Comparison of ENCODE assay signal across 23 cellular contexts in genomic region chr6:165760803-165761185, GRCh38.
DNase-seq lines count a peak whose midpoint lies in the region; ATAC-seq, FAIRE-seq and TF ChIP-seq lines count a peak whose summit lies in the region.
"Had no signal": no experiment of that assay in that cellular context is flagged by ENCODE, and none has a peak within 500 bp of the region (broad histone marks: within the 10 kb centered on the region; RNA-seq: fewer than 3 reads in every experiment).

No MANE protein-coding gene starts in this region.

- H3K4me2 ChIP-seq in HepG2 (ENCODE audit: low read depth, low read length): no peak overlapping the region
- H3K4me2 ChIP-seq in GM23338: no peak overlapping the region
- H3K4me2 ChIP-seq: A549; BLaER1 treated with 17β-estradiol and CSF1 and Interleukin-3, amounts not matched to agents 10 nM and 100 nM had no signal

- H3K36me3 Mint-ChIP-seq in GM23338 (ENCODE audit: low read depth): no peaks in the 10 kb centered on the region
- H3K36me3 Mint-ChIP-seq: CD8-positive, alpha-beta T cell had no signal

- no peaks in the 10 kb centered on the region for H3K27me3 Mint-ChIP-seq in GM23338 (ENCODE audit: insufficient read depth, low read depth, poor library complexity)
- H3K27me3 Mint-ChIP-seq: CD4-positive, alpha-beta T cell had no signal

- no peaks in the 10 kb centered on the region for H3K36me3 ChIP-seq in right lobe of liver
- H3K36me3 ChIP-seq in HepG2 (replicated peaks in 1 of 2; ENCODE audit: control insufficient read depth in 1 of 2, insufficient read depth in 2 of 2, low read length in 2 of 2): no peaks in the 10 kb centered on the region
- H3K36me3 ChIP-seq in GM23338 (ENCODE audit: insufficient read depth): no peaks in the 10 kb centered on the region
- H3K36me3 ChIP-seq: BLaER1 treated with 17β-estradiol and CSF1 and Interleukin-3, amounts not matched to agents 10 nM and 100 nM had no signal

- TF ChIP-seq POLR2A in right lobe of liver (IDR thresholded peaks at IDR 0.05) (no peak), HepG2 (IDR thresholded peaks at IDR 0.05; ENCODE audit: insufficient read depth in 1 of 2, low read depth in 2 of 2, low read length in 2 of 2) (no peak)

- H4K20me1 ChIP-seq in HepG2 (ENCODE audit: insufficient read depth, low read length) (no peaks in the 10 kb centered on the region), GM23338 (replicated peaks; ENCODE audit: insufficient read depth) (no peaks in the 10 kb centered on the region)
- H4K20me1 ChIP-seq: BLaER1 treated with 17β-estradiol and CSF1 and Interleukin-3, amounts not matched to agents 10 nM and 100 nM had no signal

- CTCF ChIA-PET in HepG2 (lab: Yijun Ruan, JAX; ENCODE audit: low intra/inter-chr PET ratio, low total read pairs): no interaction called here

- no peak overlapping the region for H3K27ac Mint-ChIP-seq in GM23338
- H3K27ac Mint-ChIP-seq: B cell; CD4-positive, alpha-beta T cell; CD8-positive, alpha-beta T cell had no signal

- H3K79me2 ChIP-seq in HepG2 (ENCODE audit: insufficient read depth, low read length): no peaks in the 10 kb centered on the region
- no peaks in the 10 kb centered on the region for H3K79me2 ChIP-seq in GM23338 (replicated peaks; ENCODE audit: insufficient read depth)

- H3K9me3 Mint-ChIP-seq in GM23338: peaks cover 4% of the 10 kb centered on the region; the same call in 2 of the 3 replicates

- TF ChIP-seq RAD21 in HepG2 (CRISPR knock-in tag; IDR thresholded peaks at IDR 0.05): no peak

- intact Hi-C loops in right lobe of liver (cut with DNase I): no loop called here
- intact Hi-C loops in HepG2 (cut with micrococcal nuclease; ENCODE audit: unreplicated experiment): no loop called here
- intact Hi-C loops in posterior vena cava (cut with DNase I): no loop called here

- TF ChIP-seq EP300 in HepG2 (IDR thresholded peaks at IDR 0.05; ENCODE audit: low read depth in 2 of 2, low read length in 2 of 2) (no peak), HepG2 (CRISPR knock-in tag; IDR thresholded peaks at IDR 0.05; ENCODE audit: borderline replicate concordance) (no peak)

- H3K9me3 ChIP-seq in right lobe of liver (no peaks in the 10 kb centered on the region), HepG2 (ENCODE audit: low read length) (peaks cover 20% of the 10 kb centered on the region)
- H3K9me3 ChIP-seq: A549, Caco-2 had no signal

- WGBS in right lobe of liver (ENCODE audit: insufficient coverage, low coverage, low lambda C conversion rate, missing lambda C conversion rate): 73% methylated on average over 5 of the region's 8 CpGs
- 12% methylated on average over 8 of the region's 8 CpGs for WGBS in HepG2 (ENCODE audit: low lambda C conversion rate)

- in situ Hi-C loops in HepG2 (cut with HindIII; ENCODE audit: extremely low pct_ligation_motif_present, low pct_unique_long_range_greater_than_20kb): no loop called here

- peak; percentile 8 for DNase-seq in NCI-H2029 treated with DMSO at 0.1 percent for 48 hours (lab: John Stamatoyannopoulos, UW)
- no peak for DNase-seq in NCI-H2029 (lab: John Stamatoyannopoulos, UW)
- DNase-seq in right lobe of liver: no peak
- no peak for DNase-seq in HepG2 (ENCODE audit: low spot score)
- no peak for DNase-seq in GM23338 (ENCODE audit: low spot score)
- no peak for DNase-seq in left lobe of liver (ENCODE audit: low spot score)
- no peak for DNase-seq in NCI-H2171 (lab: John Stamatoyannopoulos, UW)
- DNase-seq in posterior vena cava (ENCODE audit: low spot score): no peak
- DNase-seq: AML-193; Caco-2; Calu3; CD4-positive, alpha-beta T cell; CD8-positive, alpha-beta T cell; DMS79 treated with DMSO at 0.1 percent for 48 hours; GF-D8 had no signal

- no peaks in the 10 kb centered on the region for H3K4me1 Mint-ChIP-seq in GM23338
- H3K4me1 Mint-ChIP-seq: B cell had no signal

- POLR2A ChIA-PET in HepG2 (lab: Yijun Ruan, JAX): no interaction called here

- no peaks in the 10 kb centered on the region for H3F3A ChIP-seq in GM23338 (replicated peaks; ENCODE audit: low read depth)

- H3K4me3 ChIP-seq in right lobe of liver (peak overlapping the region in 1 of 3 donors; percentile 33), HepG2 (replicated peaks in 1 of 3; ENCODE audit: insufficient read depth in 1 of 3, low read depth in 2 of 3, low read length in 3 of 3) (no peak overlapping the region), GM23338 (no peak overlapping the region)
- H3K4me3 ChIP-seq: A549; BLaER1 treated with 17β-estradiol and CSF1 and Interleukin-3, amounts not matched to agents 10 nM and 100 nM had no signal

- H3K27ac ChIP-seq in right lobe of liver (peak overlapping the region in 1 of 3 donors; percentile 45), HepG2 (ENCODE audit: extremely low read length, insufficient read depth, low read length) (no peak overlapping the region), GM23338 (ENCODE audit: low read depth) (no peak overlapping the region)
- H3K27ac ChIP-seq: 22Rv1; A549; BLaER1 treated with 17β-estradiol and CSF1 and Interleukin-3, amounts not matched to agents 10 nM and 100 nM; C4-2B had no signal

- no TSS peak for BruUV-seq in HepG2 (replicated peaks; lab: Mats Ljungman, UMichigan)

- H3K4me1 ChIP-seq in right lobe of liver (peaks cover 0 to 15% (median 7%) of the 10 kb centered on the region in 4 donors), HepG2 (ENCODE audit: insufficient read depth, low read length) (no peaks in the 10 kb centered on the region), GM23338 (ENCODE audit: insufficient read depth) (no peaks in the 10 kb centered on the region)
- H3K4me1 ChIP-seq: A549, Caco-2 had no signal

- no peaks in the 10 kb centered on the region for H3K9me2 ChIP-seq in GM23338 (ENCODE audit: insufficient read depth)

- no peak overlapping the region for H3K9ac ChIP-seq in HepG2 (ENCODE audit: insufficient read depth, low read depth, low read length)
- H3K9ac ChIP-seq: BLaER1 treated with 17β-estradiol and CSF1 and Interleukin-3, amounts not matched to agents 10 nM and 100 nM had no signal

- FAIRE-seq in HepG2 (lab: Jason Lieb, UNC): no peak
- FAIRE-seq: A549, D721Med, GM12891, GM19239 had no signal

- H2AFZ ChIP-seq in HepG2 (ENCODE audit: low read length) (no peak overlapping the region), GM23338 (peak overlapping the region; percentile 78; the same call in 1 of the 2 replicates)

- TF ChIP-seq CTCF in right lobe of liver (IDR thresholded peaks at IDR 0.05): no peak
- TF ChIP-seq CTCF in HepG2 (CRISPR knock-in tag; IDR thresholded peaks at IDR 0.05): no peak
- TF ChIP-seq CTCF in GM23338 (conservative IDR thresholded peaks at IDR 0.05; ENCODE audit: low read depth in 2 of 2): no peak

- H3K27me3 ChIP-seq in right lobe of liver (no peaks in the 10 kb centered on the region), HepG2 (ENCODE audit: control insufficient read depth in 1 of 2, insufficient read depth in 2 of 2, low read length in 2 of 2) (peaks cover 0 to 10% of the 10 kb centered on the region in 2 experiments; a peak in 2 of 5 replicates), GM23338 (ENCODE audit: insufficient read depth) (no peaks in the 10 kb centered on the region)
- H3K27me3 ChIP-seq: BLaER1 treated with 17β-estradiol and CSF1 and Interleukin-3, amounts not matched to agents 10 nM and 100 nM had no signal

- ATAC-seq in right lobe of liver: peak; percentile 19 to 59 (median 31)
- no peak for ATAC-seq in HepG2
- no peak for ATAC-seq in GM23338
- peak; percentile 65 for ATAC-seq in left lobe of liver
- ATAC-seq: A549; CD8-positive, alpha-beta T cell had no signal

- no peak overlapping the region for H3K4me3 Mint-ChIP-seq in GM23338
- H3K4me3 Mint-ChIP-seq: B cell; CD4-positive, alpha-beta T cell; CD8-positive, alpha-beta T cell had no signal

TF ChIP-seq in HepG2, 621 proteins besides CTCF, POLR2A, EP300 and RAD21:
- TF ChIP-seq PHB2 (IDR thresholded peaks at IDR 0.05; ENCODE audit: partially characterized antibody) (no peak), SRY (CRISPR knock-in tag; IDR thresholded peaks at IDR 0.05) (no peak), HNRNPUL1 (IDR thresholded peaks at IDR 0.05; ENCODE audit: low read depth, low read length) (no peak), TERF1 (CRISPR knock-in tag; IDR thresholded peaks at IDR 0.05) (no peak), MTA1 (CRISPR knock-in tag; IDR thresholded peaks at IDR 0.05; ENCODE audit: borderline replicate concordance) (no peak), ZSCAN9 (CRISPR knock-in tag; IDR thresholded peaks at IDR 0.05; ENCODE audit: borderline replicate concordance) (no peak), NCOA5 (CRISPR knock-in tag; IDR thresholded peaks at IDR 0.05) (no peak)

TF ChIP-seq in GM23338, 12 proteins besides CTCF, POLR2A, EP300 and RAD21 (continues in another document):
- TF ChIP-seq ZNF331 (CRISPR knock-in tag; IDR thresholded peaks at IDR 0.05; ENCODE audit: low read depth) (no peak), EZH2phosphoT487 (IDR thresholded peaks at IDR 0.05; ENCODE audit: unreplicated experiment) (no peak), CREB1 (CRISPR knock-in tag; IDR thresholded peaks at IDR 0.05; ENCODE audit: low read depth) (no peak), NANOG (IDR thresholded peaks at IDR 0.05; ENCODE audit: borderline replicate concordance) (no peak), ETS1 (IDR thresholded peaks at IDR 0.05) (no peak), JUNB (IDR thresholded peaks at IDR 0.05; ENCODE audit: unreplicated experiment) (no peak)

Comparison
In these comparisons a context has a peak if more than half of its experiments do, and no peak if none do; other contexts are left out.
1. ATAC-seq: peak in right lobe of liver (4 of 4) and left lobe of liver (single experiment); none in HepG2 (single experiment) and GM23338 (single experiment).